In genomic region chr22:24230911-24231656, GRCh38 we compare ENCODE assay signal across 9 cellular contexts. TPM values are rescaled to one million over a fixed set of nuclear protein-coding genes. Genes with fewer than 3 reads are reported as not detected.
DNase-seq lines count a peak whose midpoint lies in the region; ATAC-seq and TF ChIP-seq lines count a peak whose summit lies in the region.
"Had no signal": no experiment of that assay in that cellular context is flagged by ENCODE, and none has a peak within 500 bp of the region (broad histone marks: within the 10 kb centered on the region; RNA-seq: fewer than 3 reads in every experiment).

No MANE protein-coding gene starts in this region.

- no peak overlapping the region for H3K4me3 Mint-ChIP-seq in T-cell
- no peak overlapping the region for H3K4me3 Mint-ChIP-seq in activated naive CD8-positive, alpha-beta T cell treated with anti-CD3 and anti-CD28 coated beads, Interleukin-2, amount 50 U/mL, for 24 hours
- no peak overlapping the region for H3K4me3 Mint-ChIP-seq in stimulated activated memory B cell treated with anti-CD40 and anti-IgM and Interleukin-4, amounts not matched to agents 10 μg/mL and 1 μg/mL and 100 μg/mL, for 72 hours

- H3K4me1 Mint-ChIP-seq in T-cell: peaks cover 3 to 6% (median 3%) of the 10 kb centered on the region in 3 donors
- H3K4me1 Mint-ChIP-seq in activated naive CD8-positive, alpha-beta T cell treated with anti-CD3 and anti-CD28 coated beads, Interleukin-2, amount 50 U/mL, for 24 hours: no peaks in the 10 kb centered on the region
- peaks cover 7% of the 10 kb centered on the region for H3K4me1 Mint-ChIP-seq in stimulated activated memory B cell treated with anti-CD40 and anti-IgM and Interleukin-4, amounts not matched to agents 10 μg/mL and 1 μg/mL and 100 μg/mL, for 72 hours

- no peaks in the 10 kb centered on the region for H3K4me1 ChIP-seq in right lobe of liver
- H3K4me1 ChIP-seq: parathyroid adenoma had no signal

- H3K4me3 ChIP-seq in H7 (ENCODE audit: insufficient read depth, low read depth, low read length) (no peak overlapping the region), right lobe of liver (no peak overlapping the region)

- no peaks in the 10 kb centered on the region for H3K36me3 ChIP-seq in H7 (replicated peaks; ENCODE audit: control insufficient read depth, insufficient read depth, low read length)
- H3K36me3 ChIP-seq in right lobe of liver: no peaks in the 10 kb centered on the region

- no peaks in the 10 kb centered on the region for H3K9me3 Mint-ChIP-seq in T-cell
- no peaks in the 10 kb centered on the region for H3K9me3 Mint-ChIP-seq in activated naive CD8-positive, alpha-beta T cell treated with anti-CD3 and anti-CD28 coated beads, Interleukin-2, amount 50 U/mL, for 24 hours
- H3K9me3 Mint-ChIP-seq in stimulated activated memory B cell treated with anti-CD40 and anti-IgM and Interleukin-4, amounts not matched to agents 10 μg/mL and 1 μg/mL and 100 μg/mL, for 72 hours: peaks cover 2% of the 10 kb centered on the region

- ATAC-seq in T-cell (replicated peaks in 1 of 4) (peak; percentile 66 to 73 (median 70)), right lobe of liver (peak; percentile 52 to 74 (median 67))
- peak; percentile 62 for ATAC-seq in activated naive CD8-positive, alpha-beta T cell treated with anti-CD3 and anti-CD28 coated beads, Interleukin-2, amount 50 U/mL, for 24 hours
- ATAC-seq in stimulated activated memory B cell treated with anti-CD40 and anti-IgM and Interleukin-4, amounts not matched to agents 10 μg/mL and 1 μg/mL and 100 μg/mL, for 72 hours: peak; percentile 66

- H3K27me3 Mint-ChIP-seq in T-cell: no peaks in the 10 kb centered on the region
- H3K27me3 Mint-ChIP-seq in activated naive CD8-positive, alpha-beta T cell treated with anti-CD3 and anti-CD28 coated beads, Interleukin-2, amount 50 U/mL, for 24 hours: no peaks in the 10 kb centered on the region
- peaks cover 13% of the 10 kb centered on the region for H3K27me3 Mint-ChIP-seq in stimulated activated memory B cell treated with anti-CD40 and anti-IgM and Interleukin-4, amounts not matched to agents 10 μg/mL and 1 μg/mL and 100 μg/mL, for 72 hours

- intact Hi-C loops in right lobe of liver (cut with DNase I): loop anchor here in 1 of 2 donors (10.0 kb wide), 1 partner anchor 46 kb away; the partner anchor contains the start of gene SUSD2

- no peaks in the 10 kb centered on the region for H3K9me3 ChIP-seq in right lobe of liver

- TF ChIP-seq POLR2A in right lobe of liver (IDR thresholded peaks at IDR 0.05): no peak

- no peak overlapping the region for H3K27ac ChIP-seq in right lobe of liver
- H3K27ac ChIP-seq: parathyroid adenoma had no signal

- H3K27ac Mint-ChIP-seq in T-cell: peak overlapping the region in 1 of 2 donors; percentile 49
- H3K27ac Mint-ChIP-seq in activated naive CD8-positive, alpha-beta T cell treated with anti-CD3 and anti-CD28 coated beads, Interleukin-2, amount 50 U/mL, for 24 hours: no peak overlapping the region
- no peak overlapping the region for H3K27ac Mint-ChIP-seq in stimulated activated memory B cell treated with anti-CD40 and anti-IgM and Interleukin-4, amounts not matched to agents 10 μg/mL and 1 μg/mL and 100 μg/mL, for 72 hours

- peak; percentile 32 to 56 (median 44) for TF ChIP-seq CTCF in right lobe of liver (IDR thresholded peaks at IDR 0.05)

- POLR2A ChIA-PET in T-cell (lab: Charles Lee): no interaction called here

- CTCF ChIA-PET in T-cell (lab: Charles Lee): interaction anchor here (0.5 to 1.5 kb wide), 5 partner anchors 42 to 133 kb away, joined by 3 read pairs; no protein-coding TSS in a partner anchor

- 49% methylated on average over 7 of the region's 18 CpGs for WGBS in right lobe of liver (ENCODE audit: insufficient coverage, low coverage, low lambda C conversion rate, missing lambda C conversion rate)

- no peaks in the 10 kb centered on the region for H3K36me3 Mint-ChIP-seq in T-cell
- no peaks in the 10 kb centered on the region for H3K36me3 Mint-ChIP-seq in activated naive CD8-positive, alpha-beta T cell treated with anti-CD3 and anti-CD28 coated beads, Interleukin-2, amount 50 U/mL, for 24 hours (ENCODE audit: low read depth)
- H3K36me3 Mint-ChIP-seq in stimulated activated memory B cell treated with anti-CD40 and anti-IgM and Interleukin-4, amounts not matched to agents 10 μg/mL and 1 μg/mL and 100 μg/mL, for 72 hours: no peaks in the 10 kb centered on the region

- DNase-seq in H7 (peak; percentile 95), T-cell (peak in 33 of 34 experiments; percentile 28 to 67 (median 52)), right lobe of liver (peak; percentile 62 to 69 (median 67)), SIG-M5 (lab: John Stamatoyannopoulos, UW) (no peak), NCI-H2227 (lab: John Stamatoyannopoulos, UW; ENCODE audit: unreplicated experiment) (no peak), AG20443 (ENCODE audit: low spot score) (no peak)
- DNase-seq in activated naive CD8-positive, alpha-beta T cell treated with anti-CD3 and anti-CD28 coated beads, Interleukin-2, amount 50 U/mL, for 24 hours: peak; percentile 80

- no peaks in the 10 kb centered on the region for H3K27me3 ChIP-seq in H7 (ENCODE audit: control insufficient read depth, insufficient read depth, low read length)
- no peaks in the 10 kb centered on the region for H3K27me3 ChIP-seq in right lobe of liver

RNA-seq across cellular contexts. Expression of gene GGT5, which starts 13.8 kb away (rescaled TPM):
- 0.63 TPM in 1 of 2 replicates, not detected in the other for total RNA-seq in H7 (2014; rRNA removed; shearing (Covaris generic))
- under 1 TPM in 1 of 5 donors, not detected in 4; 0.63 TPM for total RNA-seq in T-cell
- 10 to 100 TPM in 5 of 6 experiments, 1 to 10 TPM in 1; 8.5 to 34.7 (median 22.0) TPM for total RNA-seq in right lobe of liver

RNA-seq across cellular contexts. Expression of gene SPECC1L, which starts 39.5 kb away (rescaled TPM):
- total RNA-seq in H7 (2014; rRNA removed; shearing (Covaris generic)): 23.0 and 27.2 TPM in 2 replicates
- 10 to 100 TPM; 45.3 to 64.0 (median 54.5) TPM for total RNA-seq in T-cell
- 10 to 100 TPM; 16.3 to 26.4 (median 24.2) TPM for total RNA-seq in right lobe of liver

RNA-seq across cellular contexts. Expression of gene SUSD2, which starts 49.8 kb away (rescaled TPM):
- total RNA-seq in H7 (2014; rRNA removed; shearing (Covaris generic)): 0.83 and 1.3 TPM in 2 replicates
- 1 to 10 TPM; 1.3 to 2.3 (median 1.6) TPM for total RNA-seq in T-cell
- 1 to 10 TPM in 4 of 6 experiments, under 1 TPM in 2; 0.61 to 6.8 (median 2.0) TPM for total RNA-seq in right lobe of liver

Comparison
In these comparisons a context has a peak if more than half of its experiments do, and no peak if none do; other contexts are left out.
1. DNase-seq: peak in H7 (single experiment), T-cell (33 of 34), activated naive CD8-positive, alpha-beta T cell treated with anti-CD3 and anti-CD28 coated beads, Interleukin-2, amount 50 U/mL, for 24 hours (single experiment) and right lobe of liver (3 of 3); none in SIG-M5 (single experiment), NCI-H2227 (single experiment) and AG20443 (single experiment).
2. Peak in every context shown above with its lines, with median percentiles within 50 percentile points of each other: ATAC-seq.